In genomic region chr5:131974622-131974955, GRCh38 we compare ENCODE assay signal across 19 cellular contexts. TPM values are rescaled to one million over a fixed set of nuclear protein-coding genes. Genes with fewer than 3 reads are reported as not detected.
DNase-seq lines count a peak whose midpoint lies in the region; ATAC-seq and TF ChIP-seq lines count a peak whose summit lies in the region.
"Had no signal": no experiment of that assay in that cellular context is flagged by ENCODE, and none has a peak within 500 bp of the region (broad histone marks: within the 10 kb centered on the region; RNA-seq: fewer than 3 reads in every experiment).

No MANE protein-coding gene starts in this region.

- H3K27me3 Mint-ChIP-seq in activated CD4-positive, alpha-beta T cell treated with anti-CD3 and anti-CD28 coated beads, Interleukin-2, amount 10 ng/mL, durations not matched to agents 24 days and 14 days = peaks cover 2% of the 10 kb centered on the region
- no peaks in the 10 kb centered on the region for H3K27me3 Mint-ChIP-seq in activated CD4-positive, alpha-beta memory T cell treated with anti-CD3 and anti-CD28 coated beads for 36 hours

- POLR2A ChIA-PET in activated CD4-positive, alpha-beta memory T cell treated with anti-CD3 and anti-CD28 coated beads for 36 hours (lab: Charles Lee) = no interaction called here

- CTCF ChIA-PET in activated CD4-positive, alpha-beta memory T cell treated with anti-CD3 and anti-CD28 coated beads for 36 hours (lab: Charles Lee) = no interaction called here

- H3K36me3 Mint-ChIP-seq in activated CD4-positive, alpha-beta T cell treated with anti-CD3 and anti-CD28 coated beads, Interleukin-2, amount 10 ng/mL, durations not matched to agents 24 days and 14 days (ENCODE audit: low read depth) = peaks cover 21% of the 10 kb centered on the region
- H3K36me3 Mint-ChIP-seq in activated CD4-positive, alpha-beta memory T cell treated with anti-CD3 and anti-CD28 coated beads for 36 hours = peaks cover 2% of the 10 kb centered on the region
- no peaks in the 10 kb centered on the region for H3K36me3 Mint-ChIP-seq in stimulated activated effector memory CD8-positive, alpha-beta T cell treated with anti-CD3 and anti-CD28 coated beads, Interleukin-12 subunit alpha, Interleukin-12 subunit beta, amount 100 ng/mL, for 72 hours

- no peak for TF ChIP-seq POLR2A in GM18505 (IDR thresholded peaks at IDR 0.05; ENCODE audit: borderline replicate concordance, extremely low read depth, insufficient read depth, insufficient read length)

- peak; percentile 8 for ATAC-seq in stimulated activated effector memory CD8-positive, alpha-beta T cell treated with anti-CD3 and anti-CD28 coated beads, Interleukin-12 subunit alpha, Interleukin-12 subunit beta, amount 100 ng/mL, for 72 hours
- ATAC-seq in GM18505 (IDR thresholded peaks at IDR 0.05; ENCODE audit: unreplicated experiment) = no peak
- no peak for ATAC-seq in HG03571 (IDR thresholded peaks at IDR 0.05; ENCODE audit: unreplicated experiment)
- ATAC-seq: body of pancreas, HCT116, heart left ventricle, pancreas had no signal

- peak overlapping the region; percentile 91 for H3K27ac Mint-ChIP-seq in activated CD4-positive, alpha-beta T cell treated with anti-CD3 and anti-CD28 coated beads, Interleukin-2, amount 10 ng/mL, durations not matched to agents 24 days and 14 days
- peak overlapping the region; percentile 76 for H3K27ac Mint-ChIP-seq in activated CD4-positive, alpha-beta memory T cell treated with anti-CD3 and anti-CD28 coated beads for 36 hours
- peak overlapping the region; percentile 86 for H3K27ac Mint-ChIP-seq in stimulated activated effector memory CD8-positive, alpha-beta T cell treated with anti-CD3 and anti-CD28 coated beads, Interleukin-12 subunit alpha, Interleukin-12 subunit beta, amount 100 ng/mL, for 72 hours

- H3K36me3 ChIP-seq in effector memory CD4-positive, alpha-beta T cell (ENCODE audit: control insufficient read depth, insufficient read depth, low read length) = peaks cover 5% of the 10 kb centered on the region
- H3K36me3 ChIP-seq: heart left ventricle, pancreas had no signal

- no peaks in the 10 kb centered on the region for H3K27me3 ChIP-seq in effector memory CD4-positive, alpha-beta T cell (replicated peaks; ENCODE audit: control insufficient read depth, insufficient read depth, low read length, poor library complexity, severe bottlenecking)
- H3K27me3 ChIP-seq: body of pancreas, heart left ventricle, pancreas had no signal

- no peaks in the 10 kb centered on the region for H3K9me3 ChIP-seq in effector memory CD4-positive, alpha-beta T cell (ENCODE audit: control insufficient read depth, low read length)
- H3K9me3 ChIP-seq: body of pancreas, heart left ventricle, pancreas had no signal

- peaks cover 29% of the 10 kb centered on the region for H3K4me1 ChIP-seq in effector memory CD4-positive, alpha-beta T cell (ENCODE audit: control insufficient read depth, insufficient read depth, low read length, poor library complexity, severe bottlenecking)
- H3K4me1 ChIP-seq: body of pancreas, heart left ventricle, pancreas had no signal

- no peaks in the 10 kb centered on the region for H3K9me3 Mint-ChIP-seq in activated CD4-positive, alpha-beta T cell treated with anti-CD3 and anti-CD28 coated beads, Interleukin-2, amount 10 ng/mL, durations not matched to agents 24 days and 14 days
- no peaks in the 10 kb centered on the region for H3K9me3 Mint-ChIP-seq in activated CD4-positive, alpha-beta memory T cell treated with anti-CD3 and anti-CD28 coated beads for 36 hours
- no peaks in the 10 kb centered on the region for H3K9me3 Mint-ChIP-seq in stimulated activated effector memory CD8-positive, alpha-beta T cell treated with anti-CD3 and anti-CD28 coated beads, Interleukin-12 subunit alpha, Interleukin-12 subunit beta, amount 100 ng/mL, for 72 hours

- peak overlapping the region; percentile 47 for H3K4me3 ChIP-seq in effector memory CD4-positive, alpha-beta T cell (ENCODE audit: insufficient read depth, low read depth, low read length, poor library complexity, severe bottlenecking)
- H3K4me3 ChIP-seq: body of pancreas, pancreas had no signal

- H3K4me3 Mint-ChIP-seq in activated CD4-positive, alpha-beta T cell treated with anti-CD3 and anti-CD28 coated beads, Interleukin-2, amount 10 ng/mL, durations not matched to agents 24 days and 14 days = peak overlapping the region; percentile 84
- H3K4me3 Mint-ChIP-seq in activated CD4-positive, alpha-beta memory T cell treated with anti-CD3 and anti-CD28 coated beads for 36 hours = peak overlapping the region; percentile 56
- H3K4me3 Mint-ChIP-seq in stimulated activated effector memory CD8-positive, alpha-beta T cell treated with anti-CD3 and anti-CD28 coated beads, Interleukin-12 subunit alpha, Interleukin-12 subunit beta, amount 100 ng/mL, for 72 hours = peak overlapping the region; percentile 64

- peaks cover 30% of the 10 kb centered on the region for H3K4me1 Mint-ChIP-seq in activated CD4-positive, alpha-beta T cell treated with anti-CD3 and anti-CD28 coated beads, Interleukin-2, amount 10 ng/mL, durations not matched to agents 24 days and 14 days
- H3K4me1 Mint-ChIP-seq in activated CD4-positive, alpha-beta memory T cell treated with anti-CD3 and anti-CD28 coated beads for 36 hours (ENCODE audit: low read depth) = peaks cover 44% of the 10 kb centered on the region
- peaks cover 41% of the 10 kb centered on the region for H3K4me1 Mint-ChIP-seq in stimulated activated effector memory CD8-positive, alpha-beta T cell treated with anti-CD3 and anti-CD28 coated beads, Interleukin-12 subunit alpha, Interleukin-12 subunit beta, amount 100 ng/mL, for 72 hours

- intact Hi-C loops in activated CD4-positive, alpha-beta T cell treated with anti-CD3 and anti-CD28 coated beads, Interleukin-2, amount 10 ng/mL, durations not matched to agents 24 days and 14 days (cut with micrococcal nuclease) = no loop called here
- intact Hi-C loops in activated CD4-positive, alpha-beta memory T cell treated with anti-CD3 and anti-CD28 coated beads for 36 hours (cut with micrococcal nuclease) = no loop called here

- DNase-seq in activated CD4-positive, alpha-beta T cell treated with anti-CD3 and anti-CD28 coated beads, Interleukin-2, amount 10 ng/mL, durations not matched to agents 24 days and 14 days = no peak
- no peak for DNase-seq in activated CD4-positive, alpha-beta T cell treated with anti-CD3 and anti-CD28 coated beads, Interleukin-2, amount 50 U/mL, for 4 hours
- DNase-seq in activated CD4-positive, alpha-beta memory T cell treated with anti-CD3 and anti-CD28 coated beads for 36 hours = peak; percentile 37
- DNase-seq in effector memory CD4-positive, alpha-beta T cell = no peak
- no peak for DNase-seq in stimulated activated effector memory CD8-positive, alpha-beta T cell treated with anti-CD3 and anti-CD28 coated beads, Interleukin-12 subunit alpha, Interleukin-12 subunit beta, amount 100 ng/mL, for 72 hours (ENCODE audit: low spot score in 2 of 2)
- no peak for DNase-seq in NCI-H226
- DNase-seq: body of pancreas, EL, heart left ventricle, midbrain, NCI-H1105 treated with DMSO at 0.1 percent for 48 hours, pancreas, SIG-M5 had no signal

- H3K27ac ChIP-seq in effector memory CD4-positive, alpha-beta T cell (ENCODE audit: insufficient read depth, low read length, poor library complexity, severe bottlenecking) = peak overlapping the region; percentile 46
- H3K27ac ChIP-seq: body of pancreas, KMS-11, pancreas had no signal

RNA-seq across cellular contexts. Expression of gene MEIKIN, which starts 29.1 kb away (rescaled TPM):
- not detected in 2 replicates for total RNA-seq in activated CD4-positive, alpha-beta T cell treated with anti-CD3 and anti-CD28 coated beads, Interleukin-2, amount 10 ng/mL, durations not matched to agents 24 days and 14 days
- total RNA-seq in activated CD4-positive, alpha-beta memory T cell treated with anti-CD3 and anti-CD28 coated beads for 36 hours = 1 to 10 TPM in 1 of 2 experiments, under 1 TPM in 1; 0.93 to 2.1 TPM
- total RNA-seq: dermis microvascular lymphatic vessel endothelial cell, kidney epithelial cell had no signal

RNA-seq across cellular contexts. Expression of gene ACSL6, which starts 36.9 kb away (rescaled TPM):
- 36.9 and 39.6 TPM in 2 replicates for total RNA-seq in activated CD4-positive, alpha-beta T cell treated with anti-CD3 and anti-CD28 coated beads, Interleukin-2, amount 10 ng/mL, durations not matched to agents 24 days and 14 days
- total RNA-seq in activated CD4-positive, alpha-beta memory T cell treated with anti-CD3 and anti-CD28 coated beads for 36 hours = 1 to 10 TPM; 5.6 to 6.0 TPM
